9 cellular contexts compared by ENCODE assay signal in genomic region chr2:32009479-32010256, GRCh38. TPM values are rescaled to one million over a fixed set of nuclear protein-coding genes. Genes with fewer than 3 reads are reported as not detected.
DNase-seq lines count a peak whose midpoint lies in the region; ATAC-seq, FAIRE-seq and TF ChIP-seq lines count a peak whose summit lies in the region.
"Had no signal": no experiment of that assay in that cellular context is flagged by ENCODE, and none has a peak within 500 bp of the region (broad histone marks: within the 10 kb centered on the region; RNA-seq: fewer than 3 reads in every experiment).

No MANE protein-coding gene starts in this region.

- intact Hi-C loops in kidney (cut with DNase I), result no loop called here

- TF ChIP-seq CTCF in WI38 (IDR thresholded peaks at IDR 0.05; ENCODE audit: low read depth, low read length), result no peak
- TF ChIP-seq CTCF in cardiac fibroblast (IDR thresholded peaks at IDR 0.05; ENCODE audit: low read depth, low read length), result no peak
- no peak for TF ChIP-seq CTCF in kidney (IDR thresholded peaks at IDR 0.05; ENCODE audit: borderline replicate concordance, extremely low read depth, insufficient read depth)

- H3K4me1 ChIP-seq in kidney (ENCODE audit: control insufficient read depth in 1 of 2, insufficient read depth in 1 of 2, low read depth in 1 of 2, low read length in 2 of 2), result peaks cover 4 to 7% of the 10 kb centered on the region in 2 donors

- no peaks in the 10 kb centered on the region for H3K36me3 ChIP-seq in kidney (ENCODE audit: control insufficient read depth in 1 of 2, insufficient read depth in 2 of 2, low read length in 2 of 2)

- H3K9ac ChIP-seq in kidney (ENCODE audit: low read length in 2 of 2), result peak overlapping the region; percentile 29 to 60

- peak overlapping the region; percentile 66 to 72 for H3K27ac ChIP-seq in kidney (ENCODE audit: low read depth in 2 of 2, low read length in 2 of 2)

- peak; percentile 19 for ATAC-seq in GM19452 (IDR thresholded peaks at IDR 0.05; ENCODE audit: unreplicated experiment)

- no peaks in the 10 kb centered on the region for H3K9me3 ChIP-seq in kidney (ENCODE audit: control insufficient read depth in 1 of 2, low read length in 2 of 2)

- DNase-seq in COLO668 (lab: John Stamatoyannopoulos, UW; ENCODE audit: unreplicated experiment) (peak; percentile 57), HK-2 (ENCODE audit: unreplicated experiment) (peak; percentile 49), cardiac fibroblast (ENCODE audit: low read depth in 2 of 2) (peak; percentile 24 to 31), kidney (peak; percentile 85), DMS153 (lab: John Stamatoyannopoulos, UW) (no peak)
- DNase-seq in stimulated activated CD4-positive, alpha-beta T cell treated with anti-CD3 and anti-CD28 coated beads, Interleukin-15, amount 100 ng/mL, for 48 hours (ENCODE audit: low read depth in 2 of 2), result peak; percentile 7 to 14

- H3K4me3 ChIP-seq in WI38 (ENCODE audit: low read depth, low read length), result peak overlapping the region; percentile 90
- peak overlapping the region; percentile 83 to 86 for H3K4me3 ChIP-seq in cardiac fibroblast (replicated peaks in 1 of 2; ENCODE audit: low read depth in 2 of 2, low read length in 2 of 2)
- peak overlapping the region; percentile 71 to 77 for H3K4me3 ChIP-seq in kidney (ENCODE audit: low read length in 2 of 2)

- FAIRE-seq in kidney (lab: Jason Lieb, UNC), result no peak
- FAIRE-seq: endometrium had no signal

RNA-seq across cellular contexts. Expression of gene MEMO1, which starts 1.1 kb away (rescaled TPM):
- total RNA-seq in kidney, result 28.6 TPM
- polyA plus RNA-seq in kidney (ENCODE audit: insufficient read depth, low read depth, low replicate concordance), result 22.2 TPM

RNA-seq across cellular contexts. Expression of gene DPY30, which starts 29.9 kb away (rescaled TPM):
- total RNA-seq in kidney, result 59.2 TPM
- polyA plus RNA-seq in kidney (ENCODE audit: insufficient read depth, low read depth, low replicate concordance), result 128 TPM

RNA-seq across cellular contexts. Expression of gene SPAST, which starts 53.7 kb away (rescaled TPM):
- 13.6 TPM for total RNA-seq in kidney
- 3.8 TPM for polyA plus RNA-seq in kidney (ENCODE audit: insufficient read depth, low read depth, low replicate concordance)
